Comparison of ENCODE assay signal across 8 cellular contexts in the genomic region with DNA sequence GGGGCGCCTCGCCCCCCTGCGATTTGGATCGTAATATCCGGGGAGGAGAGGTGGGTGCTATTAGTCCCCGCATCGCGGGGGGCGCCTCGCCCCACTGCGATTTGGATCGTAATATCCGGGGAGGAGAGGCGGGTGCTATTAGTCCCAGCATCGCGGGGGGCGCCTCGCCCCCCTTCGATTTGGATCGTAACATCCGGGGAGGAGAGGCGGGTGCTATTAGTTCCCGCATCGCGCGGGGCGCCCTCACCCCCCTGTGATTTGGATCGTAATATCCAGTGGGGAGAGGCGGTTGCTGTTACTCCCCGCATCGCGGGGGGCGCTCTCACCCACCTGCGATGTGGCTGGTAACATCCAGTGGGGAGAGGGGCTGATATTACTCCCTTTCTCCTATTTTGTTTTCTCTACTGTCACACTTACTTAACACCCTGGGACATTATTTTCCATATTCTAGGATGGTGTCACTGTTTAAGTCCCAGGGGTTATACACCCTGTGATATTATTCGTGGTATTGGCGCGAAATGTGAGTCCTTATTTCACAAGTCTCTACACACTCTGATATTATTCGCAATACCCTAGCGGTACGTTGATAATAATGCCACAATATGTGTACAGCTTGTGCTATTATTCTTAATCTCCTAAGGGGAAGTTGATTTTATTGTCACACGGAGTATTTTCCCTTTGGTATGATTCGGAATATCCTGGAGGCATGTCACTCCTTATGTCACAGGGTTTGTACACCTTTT. TPM values are rescaled to one million over a fixed set of nuclear protein-coding genes. Genes with fewer than 3 reads are reported as not detected.
DNase-seq lines count a peak whose midpoint lies in the region.

No MANE protein-coding gene starts in this region.

- H3K27me3 ChIP-seq in SJCRH30, result no peaks in the 10 kb centered on the region

- no peaks in the 10 kb centered on the region for H3K9me3 ChIP-seq in SJCRH30 (replicated peaks)

- H3K27ac ChIP-seq in SJCRH30, result no peak overlapping the region

- no peaks in the 10 kb centered on the region for H3K4me1 ChIP-seq in SJCRH30

- H3K4me3 ChIP-seq in SJCRH30, result no peak overlapping the region

- no peaks in the 10 kb centered on the region for H3K36me3 ChIP-seq in SJCRH30

- peak; percentile 60 for DNase-seq in DMS53 treated with DMSO at 0.1 percent for 48 hours (lab: John Stamatoyannopoulos, UW; ENCODE audit: unreplicated experiment)
- peak; percentile 78 for DNase-seq in NCI-H1694 (lab: John Stamatoyannopoulos, UW)
- peak; percentile 42 for DNase-seq in activated T-cell treated with anti-CD3 and anti-CD28 coated beads for 4 hours
- DNase-seq in hepatic stellate cell (ENCODE audit: low spot score), result peak; percentile 1
- peak; percentile 1 to 8 for DNase-seq in stimulated activated CD8-positive, alpha-beta memory T cell treated with anti-CD3 and anti-CD28 coated beads, Interleukin-4, amount 100 ng/mL, for 4 hours (ENCODE audit: low read depth in 2 of 2, low spot score in 1 of 2)
- DNase-seq in GF-D8 (lab: John Stamatoyannopoulos, UW), result no peak
- DNase-seq in SJCRH30, result no peak
- no peak for DNase-seq in NCI-H2107 treated with DMSO at 0.1 percent for 48 hours (lab: John Stamatoyannopoulos, UW; ENCODE audit: unreplicated experiment)

RNA-seq across cellular contexts. Expression of a gene that starts 57.8 kb away (rescaled TPM):
- total RNA-seq in SJCRH30 (2014; rRNA removed; shearing (Covaris generic)), result not detected in 2 replicates

Comparison
In these comparisons a context has a peak if more than half of its experiments do, and no peak if none do; other contexts are left out.
1. DNase-seq: peak in DMS53 treated with DMSO at 0.1 percent for 48 hours (single experiment), NCI-H1694 (single experiment), activated T-cell treated with anti-CD3 and anti-CD28 coated beads for 4 hours (single experiment), hepatic stellate cell (single experiment) and stimulated activated CD8-positive, alpha-beta memory T cell treated with anti-CD3 and anti-CD28 coated beads, Interleukin-4, amount 100 ng/mL, for 4 hours (2 of 2); none in GF-D8 (single experiment), SJCRH30 (0 of 2) and NCI-H2107 treated with DMSO at 0.1 percent for 48 hours (single experiment).